ENCODE assay signal across 8 cellular contexts in genomic region chr4:119212964-119213606, GRCh38. TPM values are rescaled to one million over a fixed set of nuclear protein-coding genes. Genes with fewer than 3 reads are reported as not detected.
A peak's percentile ranks its signal among the peaks of the same experiment; 100 is the strongest.
DNase-seq lines count a peak whose midpoint lies in the region; ATAC-seq and TF ChIP-seq lines count a peak whose summit lies in the region.

No MANE protein-coding gene starts in this region.

- H3K4me1 ChIP-seq in OCI-LY3 (ENCODE audit: low read length) (peaks cover 28% of the 10 kb centered on the region), esophagus squamous epithelium (peaks cover 9 to 49% (median 12%) of the 10 kb centered on the region in 3 donors), muscle layer of duodenum (ENCODE audit: control insufficient read depth in 1 of 2, insufficient read depth in 2 of 2, low read length in 2 of 2) (no peaks in the 10 kb centered on the region)

- DNase-seq in COLO829 (ENCODE audit: low spot score) = peak; percentile 85
- peak; percentile 63 for DNase-seq in HS-27A (ENCODE audit: low read depth)
- peak; percentile 80 to 82 for DNase-seq in activated T-cell treated with anti-CD3 and anti-CD28 coated beads, Interleukin-2, amount 50 U/mL, for 48 hours
- DNase-seq in esophagus squamous epithelium (lab: John Stamatoyannopoulos, UW) = peak; percentile 39
- DNase-seq in stimulated activated CD8-positive, alpha-beta memory T cell treated with anti-CD3 and anti-CD28 coated beads, Interleukin-7, amount 100 ng/mL, for 48 hours (ENCODE audit: extremely low read depth in 1 of 2, low read depth in 1 of 2) = peak; percentile 28 to 62

- peak overlapping the region; percentile 72 for H2AFZ ChIP-seq in OCI-LY3 (ENCODE audit: low read depth, low read length)

- H3K4me3 ChIP-seq in OCI-LY3 (ENCODE audit: low read length) (peak overlapping the region; percentile 88), esophagus squamous epithelium (peak overlapping the region; percentile 61 to 91 (median 74)), muscle layer of duodenum (ENCODE audit: low read depth in 1 of 2, low read length in 2 of 2) (peak overlapping the region; percentile 83 to 94)

- ATAC-seq in GM21360 (IDR thresholded peaks at IDR 0.05; ENCODE audit: unreplicated experiment) = peak; percentile 52

- H3K4me2 ChIP-seq in OCI-LY3 (ENCODE audit: low read length) = peak overlapping the region; percentile 65

- peaks cover 3% of the 10 kb centered on the region; the same call in 1 of the 2 replicates for H3K79me2 ChIP-seq in OCI-LY3 (ENCODE audit: low read length)

- H3K27me3 ChIP-seq in OCI-LY3 (ENCODE audit: low read depth, low read length) (peaks cover 8% of the 10 kb centered on the region; the same call in 1 of the 2 replicates), esophagus squamous epithelium (no peaks in the 10 kb centered on the region), muscle layer of duodenum (ENCODE audit: low read depth, low read length) (no peaks in the 10 kb centered on the region)

- H4K20me1 ChIP-seq in OCI-LY3 (ENCODE audit: insufficient read depth, low read length) = no peaks in the 10 kb centered on the region

- no peak for TF ChIP-seq POLR2A in esophagus squamous epithelium (IDR thresholded peaks at IDR 0.05)

- WGBS in esophagus squamous epithelium, 2 donors = 0 to 2% methylated on average over 4 to 18 of the region's 24 CpGs

- peak overlapping the region; percentile 78 for H3K9ac ChIP-seq in OCI-LY3 (ENCODE audit: low read length)

- H3K36me3 ChIP-seq in OCI-LY3 (replicated peaks; ENCODE audit: low read depth, low read length) (no peaks in the 10 kb centered on the region), esophagus squamous epithelium (peaks cover 0 to 18% (median 0%) of the 10 kb centered on the region in 3 donors), muscle layer of duodenum (ENCODE audit: control insufficient read depth in 1 of 2, insufficient read depth in 2 of 2, low read length in 2 of 2) (peaks cover 0 to 8% of the 10 kb centered on the region in 2 donors)

- H3K9me3 ChIP-seq in OCI-LY3 (ENCODE audit: insufficient read depth, low read length) = no peaks in the 10 kb centered on the region
- H3K9me3 ChIP-seq in esophagus squamous epithelium = no peaks in the 10 kb centered on the region
- H3K9me3 ChIP-seq in muscle layer of duodenum (ENCODE audit: control insufficient read depth in 1 of 2, low read length in 2 of 2) = no peaks in the 10 kb centered on the region

- intact Hi-C loops in esophagus squamous epithelium (cut with DNase I) = loop anchor here (10.0 kb wide), 1 partner anchor 168 kb away; no protein-coding TSS in a partner anchor

- H3K27ac ChIP-seq in OCI-LY3 (ENCODE audit: low read length) = peak overlapping the region; percentile 72
- H3K27ac ChIP-seq in esophagus squamous epithelium = peak overlapping the region; percentile 95 to 99 (median 98)
- H3K27ac ChIP-seq in muscle layer of duodenum (ENCODE audit: low read length) = peak overlapping the region; percentile 98

- peak; percentile 54 for TF ChIP-seq CTCF in OCI-LY3 (IDR thresholded peaks at IDR 0.05; ENCODE audit: low read depth, low read length)
- peak in 1 of 6 experiments; percentile 9 for TF ChIP-seq CTCF in esophagus squamous epithelium (IDR thresholded peaks at IDR 0.05)

RNA-seq across cellular contexts. Expression of gene USP53, which starts 0.6 kb away (rescaled TPM):
- 10 to 100 TPM; 21.9 to 71.5 (median 29.9) TPM for total RNA-seq in esophagus squamous epithelium

Comparison
In these comparisons a context has a peak if more than half of its experiments do, and no peak if none do; other contexts are left out.
1. Peak in every context shown above with its lines: DNase-seq, ATAC-seq, H3K4me3 ChIP-seq and H3K27ac ChIP-seq.